ENCODE assay signal across 1 cellular context in the genomic region with DNA sequence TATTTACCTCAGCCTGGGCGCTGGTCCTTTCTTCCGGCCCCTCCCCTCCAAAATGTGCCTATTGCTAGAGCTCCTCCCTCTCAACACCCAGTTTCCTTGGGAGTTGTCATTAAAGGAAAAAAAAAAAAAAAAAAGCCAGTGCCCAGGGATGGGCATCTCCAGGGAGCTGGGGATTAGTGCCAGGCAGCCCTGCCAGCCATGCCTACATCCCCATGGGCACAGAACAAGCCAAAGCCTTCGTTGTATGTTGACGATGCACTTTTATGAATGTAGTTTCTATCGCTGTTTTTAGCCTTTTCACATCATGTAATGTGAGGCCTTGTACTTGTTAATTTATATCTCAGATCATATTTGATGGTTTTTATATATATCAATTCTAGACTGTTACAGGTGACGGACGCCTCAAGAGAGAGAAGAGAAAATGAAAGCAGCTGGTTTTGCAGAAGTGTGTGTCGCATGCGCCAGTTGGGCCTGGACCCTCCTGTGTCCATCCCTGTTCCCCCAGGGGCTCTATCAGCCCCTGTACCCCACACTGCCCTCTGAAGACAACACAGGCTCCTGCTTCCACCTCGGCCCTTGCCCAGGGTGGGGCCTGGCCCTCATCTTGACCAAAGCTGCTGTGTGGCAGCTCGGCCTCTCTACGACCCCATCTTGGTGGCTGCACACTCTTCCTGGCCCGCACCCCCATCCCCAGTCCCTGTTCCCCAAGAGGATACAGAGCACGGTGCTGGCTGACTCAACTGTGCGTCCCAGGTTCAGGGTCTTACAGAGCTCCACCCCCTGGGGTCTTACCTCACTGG.
TF ChIP-seq lines count a peak whose summit lies in the region.

No MANE protein-coding gene starts in this region.

TF ChIP-seq in HEK293, 187 proteins besides CTCF, POLR2A, EP300 and RAD21 (continued from another document):
- TF ChIP-seq, protein P1, sequence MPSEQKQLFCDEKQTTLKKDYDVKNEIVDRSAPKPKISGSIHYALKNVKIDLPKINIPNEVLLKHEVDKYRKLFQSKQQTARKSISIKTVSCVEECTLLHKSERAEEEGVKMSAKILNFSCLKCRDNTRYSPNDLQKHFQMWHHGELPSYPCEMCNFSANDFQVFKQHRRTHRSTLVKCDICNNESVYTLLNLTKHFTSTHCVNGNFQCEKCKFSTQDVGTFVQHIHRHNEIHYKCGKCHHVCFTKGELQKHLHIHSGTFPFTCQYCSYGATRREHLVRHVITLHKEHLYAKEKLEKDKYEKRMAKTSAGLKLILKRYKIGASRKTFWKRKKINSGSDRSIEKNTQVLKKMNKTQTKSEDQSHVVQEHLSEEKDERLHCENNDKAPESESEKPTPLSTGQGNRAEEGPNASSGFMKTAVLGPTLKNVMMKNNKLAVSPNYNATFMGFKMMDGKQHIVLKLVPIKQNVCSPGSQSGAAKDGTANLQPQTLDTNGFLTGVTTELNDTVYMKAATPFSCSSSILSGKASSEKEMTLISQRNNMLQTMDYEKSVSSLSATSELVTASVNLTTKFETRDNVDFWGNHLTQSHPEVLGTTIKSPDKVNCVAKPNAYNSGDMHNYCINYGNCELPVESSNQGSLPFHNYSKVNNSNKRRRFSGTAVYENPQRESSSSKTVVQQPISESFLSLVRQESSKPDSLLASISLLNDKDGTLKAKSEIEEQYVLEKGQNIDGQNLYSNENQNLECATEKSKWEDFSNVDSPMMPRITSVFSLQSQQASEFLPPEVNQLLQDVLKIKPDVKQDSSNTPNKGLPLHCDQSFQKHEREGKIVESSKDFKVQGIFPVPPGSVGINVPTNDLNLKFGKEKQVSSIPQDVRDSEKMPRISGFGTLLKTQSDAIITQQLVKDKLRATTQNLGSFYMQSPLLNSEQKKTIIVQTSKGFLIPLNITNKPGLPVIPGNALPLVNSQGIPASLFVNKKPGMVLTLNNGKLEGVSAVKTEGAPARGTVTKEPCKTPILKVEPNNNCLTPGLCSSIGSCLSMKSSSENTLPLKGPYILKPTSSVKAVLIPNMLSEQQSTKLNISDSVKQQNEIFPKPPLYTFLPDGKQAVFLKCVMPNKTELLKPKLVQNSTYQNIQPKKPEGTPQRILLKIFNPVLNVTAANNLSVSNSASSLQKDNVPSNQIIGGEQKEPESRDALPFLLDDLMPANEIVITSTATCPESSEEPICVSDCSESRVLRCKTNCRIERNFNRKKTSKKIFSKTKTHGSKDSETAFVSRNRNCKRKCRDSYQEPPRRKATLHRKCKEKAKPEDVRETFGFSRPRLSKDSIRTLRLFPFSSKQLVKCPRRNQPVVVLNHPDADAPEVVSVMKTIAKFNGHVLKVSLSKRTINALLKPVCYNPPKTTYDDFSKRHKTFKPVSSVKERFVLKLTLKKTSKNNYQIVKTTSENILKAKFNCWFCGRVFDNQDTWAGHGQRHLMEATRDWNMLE (tag by site-specific recombination; conservative IDR thresholded peaks at IDR 0.05; ENCODE audit: low read depth) = no peak
- TF ChIP-seq KLF8 (tag by site-specific recombination; IDR thresholded peaks at IDR 0.05) = no peak
